17 cellular contexts compared by ENCODE assay signal in the genomic region with DNA sequence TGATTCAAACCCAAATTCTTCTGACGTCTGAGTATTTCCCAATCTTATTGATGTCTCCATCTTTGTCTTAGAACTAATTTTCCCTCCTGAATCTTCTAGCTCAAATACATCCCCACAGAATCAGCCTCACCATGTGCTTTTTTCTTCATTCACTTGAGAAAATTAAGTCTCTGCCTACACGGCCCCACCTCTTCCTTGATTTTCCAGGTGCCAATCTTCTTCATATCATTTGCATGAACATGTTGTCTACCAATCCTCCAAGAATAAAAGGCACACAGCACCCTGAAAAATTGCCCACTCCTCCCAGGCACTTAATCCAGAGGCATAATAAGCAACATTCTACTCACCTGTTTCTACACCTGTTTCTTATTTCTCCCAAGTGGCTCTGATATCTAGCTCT.
"Had no signal": no experiment of that assay in that cellular context is flagged by ENCODE, and none has a peak within 500 bp of the region (broad histone marks: within the 10 kb centered on the region; RNA-seq: fewer than 3 reads in every experiment).

No MANE protein-coding gene starts in this region.

- ATAC-seq: foreskin keratinocyte; gastroesophageal sphincter; heart right ventricle; left cardiac atrium; left lung; left ventricle myocardium superior; lower lobe of right lung; naive thymus-derived CD4-positive, alpha-beta T cell had no signal

- H3K4me3 ChIP-seq: coronary artery, dorsolateral prefrontal cortex, esophagus muscularis mucosa, gastroesophageal sphincter, heart right ventricle, left lung, lower lobe of right lung had no signal

- H3K27me3 ChIP-seq: dorsolateral prefrontal cortex, esophagus muscularis mucosa, foreskin keratinocyte, gastroesophageal sphincter, heart right ventricle, left lung had no signal

- DNase-seq: dermis blood vessel endothelial cell; dorsolateral prefrontal cortex; effector CD4-positive, alpha-beta T cell; effector memory CD4-positive, alpha-beta T cell; foreskin keratinocyte; heart right ventricle; hippocampal formation; left cardiac atrium; left lung; left ventricle myocardium superior; lower lobe of right lung; mesenchymal stem cell; midbrain; naive thymus-derived CD4-positive, alpha-beta T cell had no signal

- H3K4me1 ChIP-seq: esophagus muscularis mucosa, foreskin keratinocyte, gastroesophageal sphincter, heart right ventricle, left lung, lower lobe of right lung had no signal

- H3K9me3 ChIP-seq: esophagus muscularis mucosa, gastroesophageal sphincter, lower lobe of right lung had no signal

- H3K36me3 ChIP-seq: esophagus muscularis mucosa, gastroesophageal sphincter, heart right ventricle, left lung, lower lobe of right lung had no signal
